ENCODE assay signal across 8 cellular contexts in genomic region chr14:85535916-85536834, GRCh38. TPM values are rescaled to one million over a fixed set of nuclear protein-coding genes. Genes with fewer than 3 reads are reported as not detected.
DNase-seq lines count a peak whose midpoint lies in the region; ATAC-seq, FAIRE-seq and TF ChIP-seq lines count a peak whose summit lies in the region.

No MANE protein-coding gene starts in this region.

- TF ChIP-seq CTCF in D721Med (IDR thresholded peaks at IDR 0.05; ENCODE audit: insufficient read depth, missing control alignments) (peak; percentile 49), epithelial cell of esophagus (IDR thresholded peaks at IDR 0.05; ENCODE audit: insufficient read depth, low read depth, low read length, missing control alignments) (peak; percentile 38), osteoblast (IDR thresholded peaks at IDR 0.05; ENCODE audit: extremely low read depth, low read depth, low read length) (peak; percentile 60)

- H3K27me3 ChIP-seq in osteoblast (ENCODE audit: insufficient read depth, low read length): no peaks in the 10 kb centered on the region
- H3K27me3 ChIP-seq in naive thymus-derived CD4-positive, alpha-beta T cell (ENCODE audit: control insufficient read depth in 2 of 2, insufficient read depth in 2 of 2, low read length in 2 of 2): no peaks in the 10 kb centered on the region

- peaks cover 0 to 5% (median 0%) of the 10 kb centered on the region in 5 donors for H3K36me3 Mint-ChIP-seq in naive thymus-derived CD4-positive, alpha-beta T cell

- no peak for DNase-seq in D721Med (ENCODE audit: insufficient read length, low spot score)
- peak; percentile 34 for DNase-seq in NCI-H345 (lab: John Stamatoyannopoulos, UW)
- DNase-seq in epithelial cell of esophagus (ENCODE audit: low read depth): peak; percentile 62
- peak; percentile 81 for DNase-seq in osteoblast (ENCODE audit: insufficient read length, low spot score, missing footprints)
- DNase-seq in activated naive CD4-positive, alpha-beta T cell (lab: John Stamatoyannopoulos, UW): no peak
- DNase-seq in naive thymus-derived CD4-positive, alpha-beta T cell: no peak

- H3K4me3 ChIP-seq in epithelial cell of esophagus (ENCODE audit: low read length): no peak overlapping the region
- peak overlapping the region; percentile 73 for H3K4me3 ChIP-seq in osteoblast (ENCODE audit: insufficient read depth, low read length)
- no peak overlapping the region for H3K4me3 ChIP-seq in naive thymus-derived CD4-positive, alpha-beta T cell (ENCODE audit: low read length)

- CTCF ChIA-PET in naive thymus-derived CD4-positive, alpha-beta T cell (lab: Charles Lee): no interaction called here

- intact Hi-C loops in naive thymus-derived CD4-positive, alpha-beta T cell (cut with micrococcal nuclease): no loop called here

- H3K36me3 ChIP-seq in osteoblast (ENCODE audit: insufficient read depth, low read length): no peaks in the 10 kb centered on the region
- no peaks in the 10 kb centered on the region for H3K36me3 ChIP-seq in naive thymus-derived CD4-positive, alpha-beta T cell (ENCODE audit: control insufficient read depth in 2 of 3, insufficient read depth in 3 of 3, low read length in 3 of 3)

- no peak for FAIRE-seq in D721Med (lab: Jason Lieb, UNC)

- peaks cover 30% of the 10 kb centered on the region for H3K4me1 ChIP-seq in osteoblast (ENCODE audit: insufficient read depth, low read length)
- H3K4me1 ChIP-seq in naive thymus-derived CD4-positive, alpha-beta T cell (ENCODE audit: control insufficient read depth in 2 of 2, insufficient read depth in 2 of 2, low read length in 2 of 2): no peaks in the 10 kb centered on the region

- peaks cover 77% of the 10 kb centered on the region for H3K79me2 ChIP-seq in osteoblast (ENCODE audit: insufficient read depth, low read length)

- POLR2A ChIA-PET in naive thymus-derived CD4-positive, alpha-beta T cell (lab: Charles Lee): no interaction called here

- H3K27ac ChIP-seq in osteoblast (ENCODE audit: low read depth, low read length): peak overlapping the region; percentile 72
- H3K27ac ChIP-seq in naive thymus-derived CD4-positive, alpha-beta T cell (ENCODE audit: low read depth, low read length): no peak overlapping the region

- H3K9me3 ChIP-seq in osteoblast (ENCODE audit: low read depth, low read length): no peaks in the 10 kb centered on the region
- H3K9me3 ChIP-seq in naive thymus-derived CD4-positive, alpha-beta T cell (ENCODE audit: control insufficient read depth in 2 of 3, low read length in 3 of 3): no peaks in the 10 kb centered on the region

- no peak overlapping the region for H3K27ac Mint-ChIP-seq in naive thymus-derived CD4-positive, alpha-beta T cell

- peaks cover 0 to 17% (median 13%) of the 10 kb centered on the region in 7 donors for H3K4me1 Mint-ChIP-seq in naive thymus-derived CD4-positive, alpha-beta T cell

- H3K4me3 Mint-ChIP-seq in naive thymus-derived CD4-positive, alpha-beta T cell: no peak overlapping the region

- H3K4me2 ChIP-seq in osteoblast (ENCODE audit: insufficient read depth, low read length): peak overlapping the region; percentile 99

- H3K27me3 Mint-ChIP-seq in naive thymus-derived CD4-positive, alpha-beta T cell: peaks cover 37 to 62% (median 52%) of the 10 kb centered on the region in 5 donors

- H4K20me1 ChIP-seq in osteoblast (ENCODE audit: insufficient read depth, low read length): peaks cover 4% of the 10 kb centered on the region

- no peak for ATAC-seq in GM21390 (IDR thresholded peaks at IDR 0.05; ENCODE audit: unreplicated experiment)
- no peak for ATAC-seq in HG03095 (IDR thresholded peaks at IDR 0.05; ENCODE audit: unreplicated experiment)
- ATAC-seq in naive thymus-derived CD4-positive, alpha-beta T cell: no peak

- H3K9me3 Mint-ChIP-seq in naive thymus-derived CD4-positive, alpha-beta T cell: peaks cover 0 to 14% (median 4%) of the 10 kb centered on the region in 11 donors

- H2AFZ ChIP-seq in osteoblast (ENCODE audit: low read length): peak overlapping the region; percentile 66

RNA-seq across cellular contexts. Expression of gene FLRT2, which starts 6.2 kb away (rescaled TPM):
- 39.1 and 46.3 TPM in 2 replicates for total RNA-seq in osteoblast
- total RNA-seq in naive thymus-derived CD4-positive, alpha-beta T cell: not detected
- polyA plus RNA-seq in naive thymus-derived CD4-positive, alpha-beta T cell: not detected

Comparison
In these comparisons a context has a peak if more than half of its experiments do, and no peak if none do; other contexts are left out.
1. DNase-seq: peak in NCI-H345 (single experiment), epithelial cell of esophagus (single experiment) and osteoblast (single experiment); none in D721Med (single experiment), activated naive CD4-positive, alpha-beta T cell (0 of 4) and naive thymus-derived CD4-positive, alpha-beta T cell (0 of 9).
2. RNA of gene FLRT2, which starts 6.2 kb away (total RNA-seq): 39.1 to 46.3 TPM in osteoblast; not detected in naive thymus-derived CD4-positive, alpha-beta T cell; every median in the first group is over 10 times any median in the second.
3. Peak in every context shown above with its lines, with median percentiles within 50 percentile points of each other: CTCF ChIP-seq.